In the genomic region with DNA sequence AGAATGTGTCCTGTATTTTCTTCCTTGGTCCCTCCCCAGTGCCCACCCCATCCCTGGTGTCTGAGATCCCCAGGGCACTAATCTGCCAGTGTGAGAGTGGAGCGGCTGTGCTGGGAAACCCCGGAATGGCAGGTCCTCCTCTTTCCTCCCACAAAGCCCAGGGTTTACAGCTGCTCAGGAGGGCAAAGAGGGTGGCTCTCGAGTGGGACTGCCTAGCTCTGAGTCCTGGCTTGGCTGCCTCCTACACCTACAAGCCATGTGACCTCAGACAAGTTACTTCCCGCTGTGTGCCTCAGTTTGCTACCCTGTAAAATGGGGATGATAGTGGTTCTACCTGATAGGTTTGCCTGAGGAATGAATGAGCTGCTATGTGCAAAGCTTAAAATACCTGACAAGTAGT, we compare ENCODE assay signal across 14 cellular contexts. TPM values are rescaled to one million over a fixed set of nuclear protein-coding genes. Genes with fewer than 3 reads are reported as not detected.
A peak's percentile ranks its signal among the peaks of the same experiment; 100 is the strongest.
DNase-seq lines count a peak whose midpoint lies in the region; ATAC-seq and TF ChIP-seq lines count a peak whose summit lies in the region.
"Had no signal": no experiment of that assay in that cellular context is flagged by ENCODE, and none has a peak within 500 bp of the region (broad histone marks: within the 10 kb centered on the region; RNA-seq: fewer than 3 reads in every experiment).

No MANE protein-coding gene starts in this region.

- intact Hi-C loops in sciatic nerve (cut with DNase I) (no loop called here), prostate gland (cut with DNase I) (no loop called here)

- no peak for TF ChIP-seq CTCF in prostate gland (IDR thresholded peaks at IDR 0.05)

- H3K4me3 ChIP-seq in NT2/D1 (ENCODE audit: insufficient read length, low read depth) (no peak overlapping the region), esophagus (ENCODE audit: low read depth in 1 of 2, low read length in 2 of 2) (no peak overlapping the region), prostate gland (no peak overlapping the region)
- H3K4me3 ChIP-seq: MG63 had no signal

- DNase-seq in NCI-H2227 (lab: John Stamatoyannopoulos, UW; ENCODE audit: unreplicated experiment), result peak; percentile 58
- DNase-seq in NCI-H2227 treated with DMSO at 0.1 percent for 48 hours (lab: John Stamatoyannopoulos, UW), result no peak
- no peak for DNase-seq in NT2/D1 (ENCODE audit: low read depth, low spot score)
- DNase-seq in sciatic nerve (ENCODE audit: low spot score), result no peak
- no peak for DNase-seq in prostate gland (ENCODE audit: low spot score)
- DNase-seq in hypothalamus (lab: John Stamatoyannopoulos, UW), result no peak
- no peak for DNase-seq in mesenteric fat pad (ENCODE audit: low spot score)
- DNase-seq: AML-193; CD4-positive, CD25-positive, alpha-beta regulatory T cell; MG63; NCI-H1930; SHP77 treated with DMSO at 0.1 percent for 48 hours had no signal

- H3K36me3 ChIP-seq in NT2/D1 (ENCODE audit: insufficient read depth, insufficient read length, low read length) (no peaks in the 10 kb centered on the region), esophagus (ENCODE audit: control insufficient read depth in 2 of 2, insufficient read depth in 2 of 2, low read length in 1 of 2) (no peaks in the 10 kb centered on the region), prostate gland (no peaks in the 10 kb centered on the region)
- H3K36me3 ChIP-seq: MG63 had no signal

- TF ChIP-seq POLR2A in prostate gland (IDR thresholded peaks at IDR 0.05), result no peak

- H3K9me3 ChIP-seq in NT2/D1 (ENCODE audit: insufficient read depth, low read length), result peaks cover 5% of the 10 kb centered on the region; the same call in 1 of the 2 replicates
- H3K9me3 ChIP-seq in esophagus (ENCODE audit: control insufficient read depth in 2 of 2, insufficient read depth in 1 of 2, low read depth in 1 of 2, low read length in 1 of 2), result peaks cover 0 to 7% of the 10 kb centered on the region in 2 donors
- H3K9me3 ChIP-seq in prostate gland, result no peaks in the 10 kb centered on the region
- H3K9me3 ChIP-seq: MG63 had no signal

- H3K9ac ChIP-seq in NT2/D1 (ENCODE audit: insufficient read length, low read depth), result peak overlapping the region; percentile 25
- H3K9ac ChIP-seq: KMS-11 had no signal

- H3K27ac ChIP-seq in esophagus (ENCODE audit: low read depth in 2 of 2, low read length in 1 of 2) (peak overlapping the region; percentile 23 to 47), prostate gland (no peak overlapping the region)
- H3K27ac ChIP-seq: KMS-11 had no signal

- no peaks in the 10 kb centered on the region for H3K27me3 ChIP-seq in NT2/D1 (ENCODE audit: insufficient read depth, insufficient read length)
- no peaks in the 10 kb centered on the region for H3K27me3 ChIP-seq in esophagus (ENCODE audit: control insufficient read depth in 1 of 2, insufficient read depth in 2 of 2, low read length in 2 of 2)
- no peaks in the 10 kb centered on the region for H3K27me3 ChIP-seq in prostate gland (replicated peaks; ENCODE audit: insufficient read depth)
- H3K27me3 ChIP-seq: MG63 had no signal

- 36 to 44% methylated on average over 4 of the region's 4 CpGs for WGBS in esophagus, 2 donors
- 30% methylated on average over 4 of the region's 4 CpGs for WGBS in prostate gland

- H3K4me1 ChIP-seq in NT2/D1 (ENCODE audit: insufficient read depth, insufficient read length) (peaks cover 8% of the 10 kb centered on the region), esophagus (ENCODE audit: control insufficient read depth in 2 of 2, insufficient read depth in 2 of 2, low read length in 1 of 2) (peaks cover 0 to 10% of the 10 kb centered on the region in 2 donors), prostate gland (replicated peaks) (no peaks in the 10 kb centered on the region)

- peak; percentile 38 for ATAC-seq in sciatic nerve

RNA-seq across cellular contexts. Expression of a gene that starts 29.6 kb away (rescaled TPM):
- 1 to 10 TPM; 2.2 to 2.9 TPM for polyA plus RNA-seq in esophagus
- 0.49 TPM for total RNA-seq in sciatic nerve
- total RNA-seq in prostate gland, result 1 to 10 TPM; 6.6 to 9.2 TPM
- 0.22 TPM for total RNA-seq in mesenteric fat pad

Comparison
In these comparisons a context has a peak if more than half of its experiments do, and no peak if none do; other contexts are left out.
1. H3K27ac ChIP-seq: peak in esophagus (2 of 2); none in prostate gland (0 of 2).